ENCODE assay signal across 12 cellular contexts in genomic region chr4:156298230-156298629, GRCh38.
A peak's percentile ranks its signal among the peaks of the same experiment; 100 is the strongest.
DNase-seq lines count a peak whose midpoint lies in the region; ATAC-seq, FAIRE-seq and TF ChIP-seq lines count a peak whose summit lies in the region.
"Had no signal": no experiment of that assay in that cellular context is flagged by ENCODE, and none has a peak within 500 bp of the region (broad histone marks: within the 10 kb centered on the region; RNA-seq: fewer than 3 reads in every experiment).

No MANE protein-coding gene starts in this region.

- H3K4me3 Mint-ChIP-seq in osteocyte (ENCODE audit: unreplicated experiment): no peak overlapping the region
- H3K4me3 Mint-ChIP-seq: T-helper 1 cell treated with Interleukin-12 subunit alpha and Interleukin-12 subunit beta and Interleukin-4 antibody, amounts not matched to agents 30 μg/mL and 1 μg/mL, for 36 hours had no signal

- DNase-seq in GM23248: peak; percentile 92
- peak; percentile 94 for DNase-seq in NCI-H748 treated with DMSO at 0.1 percent for 48 hours (lab: John Stamatoyannopoulos, UW)
- peak in 1 of 2 donors; percentile 36 for DNase-seq in foreskin keratinocyte
- no peak for DNase-seq in osteocyte (ENCODE audit: extremely low spot score, unreplicated experiment)
- no peak for DNase-seq in NCI-H526 (lab: John Stamatoyannopoulos, UW)
- DNase-seq in GM12891 (ENCODE audit: insufficient read length, low spot score): no peak
- no peak for DNase-seq in frontal cortex (ENCODE audit: low spot score in 2 of 2)
- DNase-seq: activated naive CD4-positive, alpha-beta T cell treated with anti-CD3 and anti-CD28 coated beads, Interleukin-2, amount 50 U/mL, for 16 hours; KG1; stimulated activated CD4-positive, alpha-beta T cell treated with anti-CD3 and anti-CD28 coated beads, Interleukin-2, amount 100 ng/mL, for 24 hours had no signal

- TF ChIP-seq POLR2A in GM12891 (IDR thresholded peaks at IDR 0.05; ENCODE audit: low read depth, low read length): no peak

- H3K9me2 ChIP-seq in GM23248 (ENCODE audit: insufficient read depth): no peaks in the 10 kb centered on the region

- no peaks in the 10 kb centered on the region for H3K27me3 Mint-ChIP-seq in osteocyte (ENCODE audit: unreplicated experiment)

- no peaks in the 10 kb centered on the region for H3K27me3 ChIP-seq in GM23248 (replicated peaks; ENCODE audit: insufficient read depth)
- no peaks in the 10 kb centered on the region for H3K27me3 ChIP-seq in foreskin keratinocyte

- H3K27ac ChIP-seq in GM23248: peak overlapping the region; percentile 46
- no peak overlapping the region for H3K27ac ChIP-seq in foreskin keratinocyte

- H3K4me1 Mint-ChIP-seq in osteocyte (ENCODE audit: unreplicated experiment): peaks cover 33% of the 10 kb centered on the region

- H3F3A ChIP-seq in GM23248 (ENCODE audit: insufficient read depth): peaks cover 28% of the 10 kb centered on the region; the same call in 1 of the 2 replicates

- TF ChIP-seq CTCF in foreskin keratinocyte (conservative IDR thresholded peaks at IDR 0.05): no peak
- TF ChIP-seq CTCF in osteocyte (IDR thresholded peaks at IDR 0.05): no peak

- H3K4me2 ChIP-seq in GM23248 (ENCODE audit: unreplicated experiment): no peak overlapping the region

- H3K4me3 ChIP-seq in GM23248: no peak overlapping the region

- H3K36me3 ChIP-seq in GM23248 (ENCODE audit: low read depth): no peaks in the 10 kb centered on the region

- in situ Hi-C loops in GM23248 (cut with MboI): no loop called here

- H3K79me2 ChIP-seq in GM23248 (ENCODE audit: insufficient read depth): no peaks in the 10 kb centered on the region

- no peaks in the 10 kb centered on the region for H3K9me3 ChIP-seq in GM23248 (ENCODE audit: low read depth)

- peaks cover 21% of the 10 kb centered on the region for H3K4me1 ChIP-seq in GM23248 (ENCODE audit: insufficient read depth)
- no peaks in the 10 kb centered on the region for H3K4me1 ChIP-seq in foreskin keratinocyte

- H3K27ac Mint-ChIP-seq in osteocyte (ENCODE audit: unreplicated experiment): peak overlapping the region; percentile 45
- H3K27ac Mint-ChIP-seq: T-helper 1 cell treated with Interleukin-12 subunit alpha and Interleukin-12 subunit beta and Interleukin-4 antibody, amounts not matched to agents 30 μg/mL and 1 μg/mL, for 36 hours had no signal

- no peaks in the 10 kb centered on the region for H3K36me3 Mint-ChIP-seq in osteocyte (ENCODE audit: unreplicated experiment)

- H3K9ac ChIP-seq in GM23248: 0 out of 2 replicates have a peak overlapping the region, but pooled peaks have one; percentile 18

- no peaks in the 10 kb centered on the region for H3K9me3 Mint-ChIP-seq in osteocyte (ENCODE audit: unreplicated experiment)
- H3K9me3 Mint-ChIP-seq: T-helper 1 cell treated with Interleukin-12 subunit alpha and Interleukin-12 subunit beta and Interleukin-4 antibody, amounts not matched to agents 30 μg/mL and 1 μg/mL, for 36 hours had no signal

- H2AFZ ChIP-seq in GM23248: no peak overlapping the region

- no peaks in the 10 kb centered on the region for H4K20me1 ChIP-seq in GM23248 (ENCODE audit: insufficient read depth)

- peak; percentile 43 for ATAC-seq in foreskin keratinocyte
- no peak for ATAC-seq in HG03469 (IDR thresholded peaks at IDR 0.05; ENCODE audit: unreplicated experiment)

- FAIRE-seq in GM12891 (lab: Jason Lieb, UNC) (no peak), frontal cortex (lab: Jason Lieb, UNC) (no peak)

TF ChIP-seq in GM12891, 5 proteins besides CTCF, POLR2A, EP300 and RAD21:
- TF ChIP-seq TAF1 (IDR thresholded peaks at IDR 0.05; ENCODE audit: low read depth, low read length): no peak
- no peak for TF ChIP-seq POLR2AphosphoS5 (IDR thresholded peaks at IDR 0.05; ENCODE audit: low read depth, low read length)
- TF ChIP-seq POU2F2 (IDR thresholded peaks at IDR 0.05; ENCODE audit: low read depth, low read length): no peak
- no peak for TF ChIP-seq SPI1 (IDR thresholded peaks at IDR 0.05; ENCODE audit: low read depth, low read length)
- no peak for TF ChIP-seq PAX5 (IDR thresholded peaks at IDR 0.05; ENCODE audit: insufficient read depth, low read length, severe bottlenecking)

Comparison
In these comparisons a context has a peak if more than half of its experiments do, and no peak if none do; other contexts are left out.
1. DNase-seq: peak in GM23248 (single experiment) and NCI-H748 treated with DMSO at 0.1 percent for 48 hours (single experiment); none in osteocyte (single experiment), NCI-H526 (0 of 2), GM12891 (single experiment) and frontal cortex (0 of 2).